Comparison of ENCODE assay signal across 27 cellular contexts in the genomic region with DNA sequence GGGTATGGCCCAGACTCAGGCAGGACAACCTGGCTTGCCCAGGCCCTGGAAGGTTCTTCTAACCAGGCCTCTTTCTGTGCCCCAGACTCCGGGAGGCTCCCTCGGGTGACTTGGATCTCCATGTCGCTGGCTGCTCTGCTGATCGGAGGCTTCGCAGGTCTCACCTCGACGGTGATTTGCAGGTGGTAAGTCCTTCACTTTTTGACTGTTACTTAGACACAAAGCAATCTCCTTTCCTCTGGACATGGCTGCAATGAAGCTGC.
"Had no signal": no experiment of that assay in that cellular context is flagged by ENCODE, and none has a peak within 500 bp of the region (broad histone marks: within the 10 kb centered on the region; RNA-seq: fewer than 3 reads in every experiment).

No MANE protein-coding gene starts in this region.

- H3K27ac Mint-ChIP-seq: activated CD4-positive, alpha-beta T cell treated with anti-CD3 and anti-CD28 coated beads for 36 hours; activated naive CD4-positive, alpha-beta T cell treated with anti-CD3 and anti-CD28 coated beads, Interleukin-2, amount 10 ng/mL, durations not matched to agents 7 days and 5 days; activated naive CD8-positive, alpha-beta T cell treated with anti-CD3 and anti-CD28 coated beads, Interleukin-2, amount 50 U/mL, for 24 hours; natural killer cell treated with Interleukin-12 subunit alpha and Interleukin-12 subunit beta and Interleukin-15 and Interleukin-18, amount 100 ng/mL, for 72 hours; T-cell; T-helper 2 cell treated with Interferon-gamma antibody and Interleukin-4, amounts not matched to agents 5 μg/mL and 100 μg/mL, for 36 hours had no signal

- H3K36me3 Mint-ChIP-seq: activated naive CD4-positive, alpha-beta T cell treated with anti-CD3 and anti-CD28 coated beads, Interleukin-2, amount 10 ng/mL, durations not matched to agents 7 days and 5 days; natural killer cell treated with Interleukin-12 subunit alpha and Interleukin-12 subunit beta and Interleukin-15 and Interleukin-18, amount 100 ng/mL, for 72 hours; T-cell had no signal

- H3K27me3 Mint-ChIP-seq: activated CD4-positive, alpha-beta T cell treated with anti-CD3 and anti-CD28 coated beads for 36 hours; activated naive CD8-positive, alpha-beta T cell treated with anti-CD3 and anti-CD28 coated beads, Interleukin-2, amount 50 U/mL, for 24 hours; natural killer cell treated with Interleukin-12 subunit alpha and Interleukin-12 subunit beta and Interleukin-15 and Interleukin-18, amount 100 ng/mL, for 72 hours; T-cell had no signal

- H3K27me3 ChIP-seq: colonic mucosa, left lung, right lobe of liver, tibial nerve had no signal

- ATAC-seq: activated CD4-positive, alpha-beta T cell treated with anti-CD3 and anti-CD28 coated beads for 36 hours; activated naive CD8-positive, alpha-beta T cell treated with anti-CD3 and anti-CD28 coated beads, Interleukin-2, amount 50 U/mL, for 24 hours; heart right ventricle; left lung; natural killer cell treated with Interleukin-12 subunit alpha and Interleukin-12 subunit beta and Interleukin-15 and Interleukin-18, amount 100 ng/mL, for 72 hours; right lobe of liver; T-cell had no signal

- DNase-seq: activated CD4-positive, alpha-beta T cell treated with anti-CD3 and anti-CD28 coated beads for 36 hours; activated CD4-positive, alpha-beta T cell treated with anti-CD3 and anti-CD28 coated beads, Interleukin-2, amount 50 U/mL, for 48 hours; activated CD4-positive, CD25-positive, alpha-beta regulatory T cell; activated CD8-positive, alpha-beta memory T cell treated with anti-CD3 and anti-CD28 coated beads, Interleukin-2, amount 50 U/mL, for 4 hours; activated gamma-delta T cell; activated naive CD8-positive, alpha-beta T cell treated with anti-CD3 and anti-CD28 coated beads, Interleukin-2, amount 50 U/mL, for 24 hours; activated T-cell treated with anti-CD3 and anti-CD28 coated beads, Interleukin-2, amount 50 U/mL, for 1 hour; amygdala; colonic mucosa; effector CD8-positive, alpha-beta T cell; esophagus squamous epithelium; foreskin melanocyte; heart right ventricle; mesendoderm; small intestine; stimulated activated CD4-positive, alpha-beta T cell treated with anti-CD3 and anti-CD28 coated beads, Interleukin-2, amount 100 ng/mL, for 24 hours; stimulated activated naive CD4-positive, alpha-beta T cell; T-cell had no signal

- H3K4me3 Mint-ChIP-seq: activated CD4-positive, alpha-beta T cell treated with anti-CD3 and anti-CD28 coated beads for 36 hours; activated naive CD4-positive, alpha-beta T cell treated with anti-CD3 and anti-CD28 coated beads, Interleukin-2, amount 10 ng/mL, durations not matched to agents 7 days and 5 days; activated naive CD8-positive, alpha-beta T cell treated with anti-CD3 and anti-CD28 coated beads, Interleukin-2, amount 50 U/mL, for 24 hours; natural killer cell treated with Interleukin-12 subunit alpha and Interleukin-12 subunit beta and Interleukin-15 and Interleukin-18, amount 100 ng/mL, for 72 hours; T-cell; T-helper 2 cell treated with Interferon-gamma antibody and Interleukin-4, amounts not matched to agents 5 μg/mL and 100 μg/mL, for 36 hours had no signal

- H3K9me3 Mint-ChIP-seq: activated naive CD4-positive, alpha-beta T cell treated with anti-CD3 and anti-CD28 coated beads, Interleukin-2, amount 10 ng/mL, durations not matched to agents 7 days and 5 days; activated naive CD8-positive, alpha-beta T cell treated with anti-CD3 and anti-CD28 coated beads, Interleukin-2, amount 50 U/mL, for 24 hours; natural killer cell treated with Interleukin-12 subunit alpha and Interleukin-12 subunit beta and Interleukin-15 and Interleukin-18, amount 100 ng/mL, for 72 hours; T-cell; T-helper 2 cell treated with Interferon-gamma antibody and Interleukin-4, amounts not matched to agents 5 μg/mL and 100 μg/mL, for 36 hours had no signal

- H3K9me3 ChIP-seq: breast epithelium, colonic mucosa, esophagus squamous epithelium, heart right ventricle, left lung, right lobe of liver, tibial nerve had no signal

- H3K4me3 ChIP-seq: breast epithelium, colonic mucosa, esophagus squamous epithelium, heart right ventricle, left lung, lung, right lobe of liver, tibial nerve had no signal

- H3K27ac ChIP-seq: breast epithelium, colonic mucosa, epithelial cell of prostate, esophagus squamous epithelium, heart right ventricle, left lung, right lobe of liver, tibial nerve had no signal

- H3K36me3 ChIP-seq: breast epithelium, colonic mucosa, esophagus squamous epithelium, heart right ventricle, left lung, right lobe of liver, tibial nerve had no signal

- H3K4me1 ChIP-seq: breast epithelium, colonic mucosa, left lung, right lobe of liver, tibial nerve had no signal
